Comparison of ENCODE assay signal across 8 cellular contexts in genomic region chr14:56579345-56580316, GRCh38. TPM values are rescaled to one million over a fixed set of nuclear protein-coding genes. Genes with fewer than 3 reads are reported as not detected.
DNase-seq lines count a peak whose midpoint lies in the region; ATAC-seq and TF ChIP-seq lines count a peak whose summit lies in the region.

TSS of gene TMEM260 (plus strand) at chr14:56579798. CDS start at chr14:56579915, 117 bp downstream.

- DNase-seq in AG09319 (ENCODE audit: extremely low read depth, low read depth) = peak; percentile 69
- peak; percentile 76 for DNase-seq in NCI-H2227 treated with DMSO at 0.1 percent for 48 hours (lab: John Stamatoyannopoulos, UW)
- DNase-seq in activated B cell treated with CpG ODN at 0.5 μM for 24 hours = peak; percentile 87
- DNase-seq in caudate nucleus (lab: John Stamatoyannopoulos, UW) = peak; percentile 26 to 95 (median 81)
- DNase-seq in iris pigment epithelial cell (ENCODE audit: low read depth) = peak; percentile 82
- peak; percentile 77 to 85 for DNase-seq in stimulated activated CD4-positive, alpha-beta T cell treated with anti-CD3 and anti-CD28 coated beads, Interleukin-12 subunit alpha, Interleukin-12 subunit beta, amount 100 ng/mL, for 24 hours (ENCODE audit: low read depth in 2 of 2)

- POLR2A ChIA-PET in activated B cell treated with CpG ODN at 0.5 μM for 24 hours (lab: Charles Lee) = interaction anchor here (0.6 to 3.2 kb wide), 10 partner anchors 11 to 1722 kb away, joined by 3 to 16 read pairs (median 4); partner anchors contain the start of genes AP5M1, EXOC5, NAA30 and PELI2

- H3K4me1 Mint-ChIP-seq in activated B cell treated with CpG ODN at 0.5 μM for 24 hours = peaks cover 35% of the 10 kb centered on the region

- H3K9me3 Mint-ChIP-seq in activated B cell treated with CpG ODN at 0.5 μM for 24 hours = no peaks in the 10 kb centered on the region

- H3K27ac ChIP-seq in caudate nucleus (ENCODE audit: low read depth, low read length) = peak within 1 kb of the TSS; percentile 95

- peaks cover 8% of the 10 kb centered on the region for H3K36me3 Mint-ChIP-seq in activated B cell treated with CpG ODN at 0.5 μM for 24 hours (ENCODE audit: low read depth)

- peak within 1 kb of the TSS; percentile 96 for H3K27ac Mint-ChIP-seq in activated B cell treated with CpG ODN at 0.5 μM for 24 hours

- intact Hi-C loops in activated B cell treated with CpG ODN at 0.5 μM for 24 hours (cut with micrococcal nuclease) = loop anchor here (1.0 to 5.0 kb wide), 6 partner anchors 87 to 1167 kb away; partner anchors contain the start of genes AP5M1, ATG14, EXOC5 and KTN1

- ATAC-seq in GM18909 (IDR thresholded peaks at IDR 0.05; ENCODE audit: poor library complexity, unreplicated experiment) (peak; percentile 91), HG03175 (IDR thresholded peaks at IDR 0.05; ENCODE audit: unreplicated experiment) (peak; percentile 89), activated B cell treated with CpG ODN at 0.5 μM for 24 hours (ENCODE audit: low read depth) (peak; percentile 94)

- H3K27me3 Mint-ChIP-seq in activated B cell treated with CpG ODN at 0.5 μM for 24 hours = no peaks in the 10 kb centered on the region

- TF ChIP-seq CTCF in AG09319 (IDR thresholded peaks at IDR 0.05; ENCODE audit: low read depth, low read length) = peak; percentile 92
- TF ChIP-seq CTCF in activated B cell treated with CpG ODN at 0.5 μM for 24 hours (IDR thresholded peaks at IDR 0.05) = peak; percentile 78

- CTCF ChIA-PET in activated B cell treated with CpG ODN at 0.5 μM for 24 hours (lab: Charles Lee) = no interaction called here

- peak within 1 kb of the TSS; percentile 90 for H3K4me3 Mint-ChIP-seq in activated B cell treated with CpG ODN at 0.5 μM for 24 hours

RNA-seq across cellular contexts. Expression of gene TMEM260, which starts in this region (rescaled TPM):
- 22.0 and 24.7 TPM in 2 replicates for total RNA-seq in activated B cell treated with CpG ODN at 0.5 μM for 24 hours

Comparison
In these comparisons a context has a peak if more than half of its experiments do, and no peak if none do; other contexts are left out.
1. Peak in every context shown above with its lines: DNase-seq, ATAC-seq and H3K27ac ChIP-seq.